9 cellular contexts compared by ENCODE assay signal in the genomic region with DNA sequence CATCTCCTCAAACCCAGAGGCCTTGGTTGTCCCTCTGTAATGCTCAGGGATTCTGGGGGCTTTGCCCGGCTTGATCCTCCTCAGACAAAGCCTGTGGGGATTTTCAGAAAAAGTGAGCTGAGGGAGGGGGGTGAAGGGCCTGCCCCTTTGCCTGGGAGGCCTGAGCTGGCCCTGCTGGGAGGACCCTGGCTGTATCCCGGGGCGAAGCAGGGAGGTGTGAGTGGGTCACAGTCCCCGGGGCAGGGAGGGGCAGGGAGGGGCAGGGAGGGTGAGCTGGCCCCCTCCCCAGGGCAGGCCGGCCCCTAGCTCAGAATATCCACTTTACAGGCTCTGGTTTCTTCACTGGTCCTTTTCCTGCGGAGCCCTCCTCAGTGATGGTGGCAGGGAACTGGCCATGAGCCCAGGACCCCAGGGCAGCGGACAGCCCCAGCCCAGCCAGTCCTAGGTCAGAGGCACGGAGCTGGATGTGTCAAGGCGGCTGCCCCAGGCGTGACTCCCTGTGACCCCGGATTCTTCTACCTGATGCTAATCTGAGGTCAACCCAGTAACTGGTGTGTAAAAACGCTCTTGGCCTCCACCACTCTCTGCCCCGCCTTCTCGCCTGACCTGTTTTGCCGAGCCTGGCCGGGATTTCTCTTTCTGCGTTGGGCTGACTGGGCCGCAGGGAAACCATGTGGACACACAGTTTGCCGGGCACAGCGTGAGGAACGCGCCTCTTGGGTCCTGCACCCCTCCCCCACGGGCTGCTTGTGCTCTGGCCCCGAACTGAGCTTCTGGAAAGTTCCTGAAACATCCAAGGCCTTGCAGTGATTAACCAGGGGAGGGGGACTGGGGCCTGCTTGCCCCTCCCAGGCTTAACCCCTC. TPM values are rescaled to one million over a fixed set of nuclear protein-coding genes. Genes with fewer than 3 reads are reported as not detected.
A peak's percentile ranks its signal among the peaks of the same experiment; 100 is the strongest.
DNase-seq lines count a peak whose midpoint lies in the region; ATAC-seq and TF ChIP-seq lines count a peak whose summit lies in the region.
"Had no signal": no experiment of that assay in that cellular context is flagged by ENCODE, and none has a peak within 500 bp of the region (broad histone marks: within the 10 kb centered on the region; RNA-seq: fewer than 3 reads in every experiment).

No MANE protein-coding gene starts in this region.

- no peak overlapping the region for H3K4me3 Mint-ChIP-seq in activated CD8-positive, alpha-beta T cell treated with anti-CD3 and anti-CD28 coated beads, Interleukin-2, amount 10 ng/mL, durations not matched to agents 7 days and 5 days
- H3K4me3 Mint-ChIP-seq in activated CD8-positive, alpha-beta T cell treated with anti-CD3 and anti-CD28 coated beads for 36 hours = no peak overlapping the region
- peak overlapping the region; percentile 14 for H3K4me3 Mint-ChIP-seq in memory B cell
- H3K4me3 Mint-ChIP-seq in type B pancreatic cell = peak overlapping the region; percentile 71

- H3K9me3 Mint-ChIP-seq in activated CD8-positive, alpha-beta T cell treated with anti-CD3 and anti-CD28 coated beads, Interleukin-2, amount 10 ng/mL, durations not matched to agents 7 days and 5 days (ENCODE audit: insufficient read depth) = no peaks in the 10 kb centered on the region
- H3K9me3 Mint-ChIP-seq in activated CD8-positive, alpha-beta T cell treated with anti-CD3 and anti-CD28 coated beads for 36 hours = no peaks in the 10 kb centered on the region
- H3K9me3 Mint-ChIP-seq in memory B cell (no peaks in the 10 kb centered on the region), type B pancreatic cell (no peaks in the 10 kb centered on the region)

- DNase-seq in activated CD8-positive, alpha-beta T cell treated with anti-CD3 and anti-CD28 coated beads, Interleukin-2, amount 10 ng/mL, durations not matched to agents 7 days and 5 days = no peak
- no peak for DNase-seq in activated CD8-positive, alpha-beta T cell treated with anti-CD3 and anti-CD28 coated beads for 36 hours
- DNase-seq in dorsolateral prefrontal cortex = peak in 2 of 10 donors; percentile 44 to 74
- DNase-seq in memory B cell (ENCODE audit: low spot score in 2 of 2) = no peak
- no peak for DNase-seq in type B pancreatic cell (ENCODE audit: extremely low spot score, unreplicated experiment)
- DNase-seq in central memory CD4-positive, alpha-beta T cell = no peak
- DNase-seq in middle frontal gyrus (ENCODE audit: extremely low spot score, low spot score) = no peak
- DNase-seq: KG1 had no signal

- H3K4me3 ChIP-seq in dorsolateral prefrontal cortex = no peak overlapping the region

- H3K36me3 Mint-ChIP-seq in activated CD8-positive, alpha-beta T cell treated with anti-CD3 and anti-CD28 coated beads, Interleukin-2, amount 10 ng/mL, durations not matched to agents 7 days and 5 days (ENCODE audit: low read depth) = peaks cover 7% of the 10 kb centered on the region
- peaks cover 12% of the 10 kb centered on the region for H3K36me3 Mint-ChIP-seq in activated CD8-positive, alpha-beta T cell treated with anti-CD3 and anti-CD28 coated beads for 36 hours (ENCODE audit: low read depth)
- H3K36me3 Mint-ChIP-seq in memory B cell (no peaks in the 10 kb centered on the region), type B pancreatic cell (peaks cover 3% of the 10 kb centered on the region)

- peaks cover 43% of the 10 kb centered on the region for H3K4me1 Mint-ChIP-seq in activated CD8-positive, alpha-beta T cell treated with anti-CD3 and anti-CD28 coated beads, Interleukin-2, amount 10 ng/mL, durations not matched to agents 7 days and 5 days (ENCODE audit: low read depth)
- peaks cover 26% of the 10 kb centered on the region for H3K4me1 Mint-ChIP-seq in activated CD8-positive, alpha-beta T cell treated with anti-CD3 and anti-CD28 coated beads for 36 hours (ENCODE audit: low read depth)
- peaks cover 13% of the 10 kb centered on the region for H3K4me1 Mint-ChIP-seq in memory B cell
- peaks cover 21% of the 10 kb centered on the region for H3K4me1 Mint-ChIP-seq in type B pancreatic cell (ENCODE audit: unreplicated experiment)

- H3K27ac ChIP-seq in dorsolateral prefrontal cortex = peak overlapping the region in 49 of 59 donors; percentile 5 to 98 (median 65)

- H3K27me3 ChIP-seq in dorsolateral prefrontal cortex = no peaks in the 10 kb centered on the region

- no peaks in the 10 kb centered on the region for H3K27me3 Mint-ChIP-seq in activated CD8-positive, alpha-beta T cell treated with anti-CD3 and anti-CD28 coated beads, Interleukin-2, amount 10 ng/mL, durations not matched to agents 7 days and 5 days (ENCODE audit: low read depth)
- no peaks in the 10 kb centered on the region for H3K27me3 Mint-ChIP-seq in activated CD8-positive, alpha-beta T cell treated with anti-CD3 and anti-CD28 coated beads for 36 hours
- no peaks in the 10 kb centered on the region for H3K27me3 Mint-ChIP-seq in memory B cell
- no peaks in the 10 kb centered on the region for H3K27me3 Mint-ChIP-seq in type B pancreatic cell

- POLR2A ChIA-PET in activated CD8-positive, alpha-beta T cell treated with anti-CD3 and anti-CD28 coated beads, Interleukin-2, amount 10 ng/mL, durations not matched to agents 7 days and 5 days (lab: Charles Lee) = interaction anchor here (0.6 kb wide), 1 partner anchor 10 kb away, joined by 3 read pairs; no protein-coding TSS in a partner anchor
- POLR2A ChIA-PET in activated CD8-positive, alpha-beta T cell treated with anti-CD3 and anti-CD28 coated beads for 36 hours (lab: Charles Lee) = interaction anchor here (0.5 to 2.6 kb wide), 4 partner anchors 38 to 560 kb away, joined by 3 to 11 read pairs (median 4); a partner anchor contains a TSS

- CTCF ChIA-PET in activated CD8-positive, alpha-beta T cell treated with anti-CD3 and anti-CD28 coated beads, Interleukin-2, amount 10 ng/mL, durations not matched to agents 7 days and 5 days (lab: Charles Lee) = interaction anchor here (2.8 kb wide), 1 partner anchor 18 kb away, joined by 19 read pairs; no protein-coding TSS in a partner anchor
- CTCF ChIA-PET in activated CD8-positive, alpha-beta T cell treated with anti-CD3 and anti-CD28 coated beads for 36 hours (lab: Charles Lee) = interaction anchor here (2.8 kb wide), 1 partner anchor 73 kb away, joined by 18 read pairs; a partner anchor contains a TSS

- H3K27ac Mint-ChIP-seq in activated CD8-positive, alpha-beta T cell treated with anti-CD3 and anti-CD28 coated beads, Interleukin-2, amount 10 ng/mL, durations not matched to agents 7 days and 5 days = peak overlapping the region; percentile 39
- H3K27ac Mint-ChIP-seq in activated CD8-positive, alpha-beta T cell treated with anti-CD3 and anti-CD28 coated beads for 36 hours = no peak overlapping the region
- H3K27ac Mint-ChIP-seq in memory B cell (no peak overlapping the region), type B pancreatic cell (peak overlapping the region; percentile 87)

- no peak for TF ChIP-seq CTCF in activated CD8-positive, alpha-beta T cell treated with anti-CD3 and anti-CD28 coated beads for 36 hours (IDR thresholded peaks at IDR 0.05)
- TF ChIP-seq CTCF in dorsolateral prefrontal cortex (IDR thresholded peaks at IDR 0.05 in 54 of 56, conservative IDR thresholded peaks at IDR 0.05 in 2 of 56; ENCODE audit: low read depth in 1 of 56, partially characterized antibody in 56 of 56) (no peak), type B pancreatic cell (conservative IDR thresholded peaks at IDR 0.05) (no peak)

- intact Hi-C loops in activated CD8-positive, alpha-beta T cell treated with anti-CD3 and anti-CD28 coated beads for 36 hours (cut with micrococcal nuclease) = no loop called here
- intact Hi-C loops in dorsolateral prefrontal cortex (cut with DNase I) = loop anchor here in 1 of 2 donors (10.0 kb wide), 1 partner anchor 51 kb away; no protein-coding TSS in a partner anchor

- ATAC-seq in activated CD8-positive, alpha-beta T cell treated with anti-CD3 and anti-CD28 coated beads, Interleukin-2, amount 10 ng/mL, durations not matched to agents 7 days and 5 days = no peak
- ATAC-seq in activated CD8-positive, alpha-beta T cell treated with anti-CD3 and anti-CD28 coated beads for 36 hours = no peak
- ATAC-seq in memory B cell (ENCODE audit: low read depth) (no peak), GM21381 (IDR thresholded peaks at IDR 0.05; ENCODE audit: unreplicated experiment) (no peak)

RNA-seq across cellular contexts. Expression of a gene that starts 5.8 kb away (rescaled TPM):
- total RNA-seq in activated CD8-positive, alpha-beta T cell treated with anti-CD3 and anti-CD28 coated beads, Interleukin-2, amount 10 ng/mL, durations not matched to agents 7 days and 5 days = 100 to 1,000 TPM; 255 to 261 TPM
- total RNA-seq in activated CD8-positive, alpha-beta T cell treated with anti-CD3 and anti-CD28 coated beads for 36 hours = 100 to 1,000 TPM; 250 to 260 TPM
- total RNA-seq in dorsolateral prefrontal cortex = 100 to 1,000 TPM; 137 to 275 (median 201) TPM
- 228 and 326 TPM in 2 replicates for total RNA-seq in type B pancreatic cell (ENCODE audit: low replicate concordance)

RNA-seq across cellular contexts. Expression of a gene that starts 38.2 kb away (rescaled TPM):
- total RNA-seq in activated CD8-positive, alpha-beta T cell treated with anti-CD3 and anti-CD28 coated beads, Interleukin-2, amount 10 ng/mL, durations not matched to agents 7 days and 5 days = 100 to 1,000 TPM; 126 to 127 TPM
- total RNA-seq in activated CD8-positive, alpha-beta T cell treated with anti-CD3 and anti-CD28 coated beads for 36 hours = 100 to 1,000 TPM; 139 to 140 TPM
- total RNA-seq in dorsolateral prefrontal cortex = 10 to 100 TPM; 45.3 to 89.4 (median 63.0) TPM
- 97.0 and 97.1 TPM in 2 replicates for total RNA-seq in type B pancreatic cell (ENCODE audit: low replicate concordance)

RNA-seq across cellular contexts. Expression of a gene that starts 52.1 kb away (rescaled TPM):
- total RNA-seq in activated CD8-positive, alpha-beta T cell treated with anti-CD3 and anti-CD28 coated beads, Interleukin-2, amount 10 ng/mL, durations not matched to agents 7 days and 5 days = 100 to 1,000 TPM in 1 of 2 experiments, 10 to 100 TPM in 1; 97.6 to 104 TPM
- total RNA-seq in activated CD8-positive, alpha-beta T cell treated with anti-CD3 and anti-CD28 coated beads for 36 hours = 10 to 100 TPM; 82.7 to 88.6 TPM
- 100 to 1,000 TPM in 61 of 120 experiments, 10 to 100 TPM in 59; 72.9 to 147 (median 100) TPM for total RNA-seq in dorsolateral prefrontal cortex
- total RNA-seq in type B pancreatic cell (ENCODE audit: low replicate concordance) = 111 and 112 TPM in 2 replicates

RNA-seq across cellular contexts. Expression of a gene that starts 52.2 kb away (rescaled TPM):
- total RNA-seq in activated CD8-positive, alpha-beta T cell treated with anti-CD3 and anti-CD28 coated beads, Interleukin-2, amount 10 ng/mL, durations not matched to agents 7 days and 5 days = 10 to 100 TPM; 19.4 to 20.8 TPM
- total RNA-seq in activated CD8-positive, alpha-beta T cell treated with anti-CD3 and anti-CD28 coated beads for 36 hours = 10 to 100 TPM; 14.2 to 15.3 TPM
- 10 to 100 TPM; 22.3 to 73.4 (median 36.6) TPM for total RNA-seq in dorsolateral prefrontal cortex
- 35.9 and 43.4 TPM in 2 replicates for total RNA-seq in type B pancreatic cell (ENCODE audit: low replicate concordance)

Comparison
In these comparisons a context has a peak if more than half of its experiments do, and no peak if none do; other contexts are left out.
1. H3K27ac Mint-ChIP-seq: peak in activated CD8-positive, alpha-beta T cell treated with anti-CD3 and anti-CD28 coated beads, Interleukin-2, amount 10 ng/mL, durations not matched to agents 7 days and 5 days (single experiment) and type B pancreatic cell (single experiment); none in activated CD8-positive, alpha-beta T cell treated with anti-CD3 and anti-CD28 coated beads for 36 hours (single experiment) and memory B cell (single experiment).
2. H3K4me3 Mint-ChIP-seq: peak in memory B cell (single experiment) and type B pancreatic cell (single experiment); none in activated CD8-positive, alpha-beta T cell treated with anti-CD3 and anti-CD28 coated beads, Interleukin-2, amount 10 ng/mL, durations not matched to agents 7 days and 5 days (single experiment) and activated CD8-positive, alpha-beta T cell treated with anti-CD3 and anti-CD28 coated beads for 36 hours (single experiment).